Comparison of ENCODE assay signal across 8 cellular contexts in the genomic region with DNA sequence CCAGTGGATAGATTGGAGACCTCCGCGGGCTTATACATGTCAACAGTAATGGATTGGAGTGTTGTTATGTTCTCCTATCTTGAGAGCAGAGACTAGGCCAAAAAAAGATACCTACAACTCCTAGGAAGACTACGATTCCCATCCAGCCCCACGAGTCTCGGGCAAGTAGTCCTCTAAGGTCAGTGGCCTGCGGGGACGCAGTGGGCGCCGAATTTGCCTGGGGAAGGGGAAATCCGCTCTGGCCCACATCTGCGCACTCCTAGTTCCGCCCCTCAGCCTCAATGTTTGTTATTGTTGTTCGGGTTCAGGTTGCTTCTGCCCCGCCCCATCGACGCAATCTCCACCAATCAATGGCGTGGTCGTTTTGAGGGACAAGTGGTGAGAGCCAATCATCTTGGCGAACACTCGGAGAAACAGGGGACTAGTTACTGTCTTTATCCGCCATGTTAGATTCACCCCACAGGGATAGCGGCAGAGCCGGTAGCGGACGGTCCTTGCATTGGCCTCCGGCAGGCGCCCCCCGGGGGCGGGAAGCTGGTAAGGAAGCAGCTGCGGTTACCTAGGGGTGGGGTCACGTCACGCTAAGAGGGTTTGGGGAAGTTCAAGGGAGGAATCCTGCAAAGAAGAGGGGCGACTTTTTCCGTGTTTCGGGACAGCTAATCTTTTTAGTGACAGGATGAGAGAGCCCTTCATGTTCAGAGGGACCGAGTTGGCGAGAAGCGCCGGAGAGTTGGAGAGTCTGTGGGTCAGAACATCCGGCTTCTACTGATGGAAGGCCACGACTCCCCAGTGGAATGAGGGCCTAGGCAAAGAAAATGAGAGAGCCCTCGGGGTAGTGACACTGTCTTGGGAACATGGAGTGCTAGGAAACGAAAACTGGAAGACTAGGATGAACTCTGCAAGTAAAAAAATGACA.
DNase-seq lines count a peak whose midpoint lies in the region; ATAC-seq and TF ChIP-seq lines count a peak whose summit lies in the region.

A gene with protein sequence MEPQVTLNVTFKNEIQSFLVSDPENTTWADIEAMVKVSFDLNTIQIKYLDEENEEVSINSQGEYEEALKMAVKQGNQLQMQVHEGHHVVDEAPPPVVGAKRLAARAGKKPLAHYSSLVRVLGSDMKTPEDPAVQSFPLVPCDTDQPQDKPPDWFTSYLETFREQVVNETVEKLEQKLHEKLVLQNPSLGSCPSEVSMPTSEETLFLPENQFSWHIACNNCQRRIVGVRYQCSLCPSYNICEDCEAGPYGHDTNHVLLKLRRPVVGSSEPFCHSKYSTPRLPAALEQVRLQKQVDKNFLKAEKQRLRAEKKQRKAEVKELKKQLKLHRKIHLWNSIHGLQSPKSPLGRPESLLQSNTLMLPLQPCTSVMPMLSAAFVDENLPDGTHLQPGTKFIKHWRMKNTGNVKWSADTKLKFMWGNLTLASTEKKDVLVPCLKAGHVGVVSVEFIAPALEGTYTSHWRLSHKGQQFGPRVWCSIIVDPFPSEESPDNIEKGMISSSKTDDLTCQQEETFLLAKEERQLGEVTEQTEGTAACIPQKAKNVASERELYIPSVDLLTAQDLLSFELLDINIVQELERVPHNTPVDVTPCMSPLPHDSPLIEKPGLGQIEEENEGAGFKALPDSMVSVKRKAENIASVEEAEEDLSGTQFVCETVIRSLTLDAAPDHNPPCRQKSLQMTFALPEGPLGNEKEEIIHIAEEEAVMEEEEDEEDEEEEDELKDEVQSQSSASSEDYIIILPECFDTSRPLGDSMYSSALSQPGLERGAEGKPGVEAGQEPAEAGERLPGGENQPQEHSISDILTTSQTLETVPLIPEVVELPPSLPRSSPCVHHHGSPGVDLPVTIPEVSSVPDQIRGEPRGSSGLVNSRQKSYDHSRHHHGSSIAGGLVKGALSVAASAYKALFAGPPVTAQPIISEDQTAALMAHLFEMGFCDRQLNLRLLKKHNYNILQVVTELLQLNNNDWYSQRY (plus strand): TSS at position 449 of the 916 bp plus-strand sequence. CDS start 4,586 bp downstream, outside the sequence.

- peak within 1 kb of the TSS; percentile 91 for H3K9ac ChIP-seq in OCI-LY3 (ENCODE audit: low read length)

- H4K20me1 ChIP-seq in OCI-LY3 (ENCODE audit: insufficient read depth, low read length) = no peaks in the 10 kb centered on the region

- H3K4me1 ChIP-seq in OCI-LY3 (ENCODE audit: low read length) = peaks cover 15% of the 10 kb centered on the region

- peak; percentile 76 for ATAC-seq in GM21528 (IDR thresholded peaks at IDR 0.05; ENCODE audit: low FRiP score, unreplicated experiment)

- no peaks in the 10 kb centered on the region for H3K9me3 ChIP-seq in OCI-LY3 (ENCODE audit: insufficient read depth, low read length)

- 0 out of 2 replicates have a peak, but pooled peaks have one; percentile 14 for TF ChIP-seq CTCF in OCI-LY3 (IDR thresholded peaks at IDR 0.05; ENCODE audit: low read depth, low read length)
- no peak for TF ChIP-seq CTCF in epithelial cell of esophagus (IDR thresholded peaks at IDR 0.05; ENCODE audit: insufficient read depth, low read depth, low read length, missing control alignments)

- H3K36me3 ChIP-seq in OCI-LY3 (replicated peaks; ENCODE audit: low read depth, low read length) = peaks cover under 1% of the 10 kb centered on the region

- peaks cover 38% of the 10 kb centered on the region for H3K79me2 ChIP-seq in OCI-LY3 (ENCODE audit: low read length)

- H3K4me3 ChIP-seq in OCI-LY3 (ENCODE audit: low read length) (peak within 1 kb of the TSS; percentile 90), epithelial cell of esophagus (ENCODE audit: low read length) (peak within 1 kb of the TSS; percentile 86)

- H2AFZ ChIP-seq in OCI-LY3 (ENCODE audit: low read depth, low read length) = peak within 1 kb of the TSS; percentile 69

- DNase-seq in DMS153 (lab: John Stamatoyannopoulos, UW) = peak; percentile 96
- peak; percentile 84 for DNase-seq in HuH-7.5 (ENCODE audit: low spot score)
- DNase-seq in activated CD8-positive, alpha-beta memory T cell treated with anti-CD3 and anti-CD28 coated beads, Interleukin-2, amount 50 U/mL, for 48 hours = peak; percentile 91
- peak; percentile 98 for DNase-seq in epithelial cell of esophagus (ENCODE audit: low read depth)
- peak; percentile 97 for DNase-seq in middle frontal gyrus (ENCODE audit: extremely low spot score, low spot score)
- peak; percentile 83 to 92 for DNase-seq in stimulated activated CD8-positive, alpha-beta memory T cell treated with anti-CD3 and anti-CD28 coated beads, Interleukin-2, amount 100 ng/mL, for 48 hours (ENCODE audit: low read depth in 2 of 2)

- H3K27me3 ChIP-seq in OCI-LY3 (ENCODE audit: low read depth, low read length) = no peaks in the 10 kb centered on the region

- peak within 1 kb of the TSS; percentile 93 for H3K4me2 ChIP-seq in OCI-LY3 (ENCODE audit: low read length)

- peak within 1 kb of the TSS; percentile 92 for H3K27ac ChIP-seq in OCI-LY3 (ENCODE audit: low read length)

Comparison
In these comparisons a context has a peak if more than half of its experiments do, and no peak if none do; other contexts are left out.
1. Peak in every context shown above with its lines: DNase-seq, ATAC-seq, H3K4me3 ChIP-seq and H3K27ac ChIP-seq.